ENCODE assay signal across 9 cellular contexts in genomic region chr11:118180300-118180703, GRCh38. TPM values are rescaled to one million over a fixed set of nuclear protein-coding genes. Genes with fewer than 3 reads are reported as not detected.
DNase-seq lines count a peak whose midpoint lies in the region; ATAC-seq and TF ChIP-seq lines count a peak whose summit lies in the region.
"Had no signal": no experiment of that assay in that cellular context is flagged by ENCODE, and none has a peak within 500 bp of the region (broad histone marks: within the 10 kb centered on the region; RNA-seq: fewer than 3 reads in every experiment).

No MANE protein-coding gene starts in this region.

- DNase-seq in AG08395 (ENCODE audit: low spot score) (peak; percentile 48), M059J (ENCODE audit: low read depth) (peak; percentile 30), choroid plexus epithelial cell (ENCODE audit: low read depth) (peak; percentile 15), memory B cell (ENCODE audit: low spot score in 2 of 2) (no peak), SKM-1 treated with dmso at 0.1 percent for 144 hours (lab: John Stamatoyannopoulos, UW; ENCODE audit: unreplicated experiment) (no peak), posterior vena cava (ENCODE audit: low spot score) (no peak)

- H3K4me3 ChIP-seq in choroid plexus epithelial cell (ENCODE audit: low read depth, low read length) = no peak overlapping the region

- H3K27me3 Mint-ChIP-seq in memory B cell = peaks cover 25% of the 10 kb centered on the region

- TF ChIP-seq CTCF in choroid plexus epithelial cell (conservative IDR thresholded peaks at IDR 0.05; ENCODE audit: low read depth, low read length) = peak; percentile 9

- H3K9me3 Mint-ChIP-seq in memory B cell = no peaks in the 10 kb centered on the region
- H3K9me3 Mint-ChIP-seq: T-helper 1 cell treated with Interleukin-12 subunit alpha and Interleukin-12 subunit beta and Interleukin-4 antibody, amounts not matched to agents 30 μg/mL and 1 μg/mL, for 36 hours had no signal

- no peak overlapping the region for H3K27ac Mint-ChIP-seq in memory B cell
- H3K27ac Mint-ChIP-seq: T-helper 1 cell treated with Interleukin-12 subunit alpha and Interleukin-12 subunit beta and Interleukin-4 antibody, amounts not matched to agents 30 μg/mL and 1 μg/mL, for 36 hours had no signal

- H3K4me3 Mint-ChIP-seq in memory B cell = no peak overlapping the region
- H3K4me3 Mint-ChIP-seq: T-helper 1 cell treated with Interleukin-12 subunit alpha and Interleukin-12 subunit beta and Interleukin-4 antibody, amounts not matched to agents 30 μg/mL and 1 μg/mL, for 36 hours had no signal

- H3K4me1 Mint-ChIP-seq in memory B cell = peaks cover 3% of the 10 kb centered on the region

- no peaks in the 10 kb centered on the region for H3K36me3 Mint-ChIP-seq in memory B cell

- ATAC-seq in memory B cell (ENCODE audit: low read depth) = peak; percentile 48
- no peak for ATAC-seq in GM19452 (IDR thresholded peaks at IDR 0.05; ENCODE audit: unreplicated experiment)
- ATAC-seq in GM18498 (IDR thresholded peaks at IDR 0.05; ENCODE audit: unreplicated experiment) = no peak

- intact Hi-C loops in posterior vena cava (cut with DNase I) = no loop called here

RNA-seq across cellular contexts. Expression of gene SCN2B, which starts 3.9 kb away (rescaled TPM):
- total RNA-seq in M059J (2014; rRNA removed; shearing (Covaris generic)) = 0.05 and 0.32 TPM in 2 replicates
- 1 to 10 TPM in 1 of 2 donors, under 1 TPM in 1; 0.14 to 1.4 TPM for total RNA-seq in posterior vena cava

RNA-seq across cellular contexts. Expression of gene SCN4B, which starts 27.7 kb away (rescaled TPM):
- 17.2 and 26.1 TPM in 2 replicates for total RNA-seq in M059J (2014; rRNA removed; shearing (Covaris generic))
- 1 to 10 TPM; 3.5 to 9.8 TPM for total RNA-seq in posterior vena cava

RNA-seq across cellular contexts. Expression of gene JAML, which starts 44.5 kb away (rescaled TPM):
- total RNA-seq in M059J (2014; rRNA removed; shearing (Covaris generic)) = not detected in 2 replicates
- 1 to 10 TPM; 3.8 to 7.0 TPM for total RNA-seq in posterior vena cava

Comparison
In these comparisons a context has a peak if more than half of its experiments do, and no peak if none do; other contexts are left out.
1. DNase-seq: peak in AG08395 (single experiment), M059J (single experiment) and choroid plexus epithelial cell (single experiment); none in memory B cell (0 of 2), SKM-1 treated with dmso at 0.1 percent for 144 hours (single experiment) and posterior vena cava (single experiment).